Comparison of ENCODE assay signal across 12 cellular contexts in genomic region chr5:52995095-52995494, GRCh38.
"Had no signal": no experiment of that assay in that cellular context is flagged by ENCODE, and none has a peak within 500 bp of the region (broad histone marks: within the 10 kb centered on the region; RNA-seq: fewer than 3 reads in every experiment).

No MANE protein-coding gene starts in this region.

- H3K36me3 ChIP-seq: gastrocnemius medialis, transverse colon had no signal

- H3K27ac ChIP-seq: gastrocnemius medialis, parathyroid adenoma, transverse colon had no signal

- H2AFZ ChIP-seq: parathyroid adenoma had no signal

- H3K27ac Mint-ChIP-seq: activated CD4-positive, alpha-beta memory T cell treated with anti-CD3 and anti-CD28 coated beads, Interleukin-2, amount 10 ng/mL, durations not matched to agents 7 days and 5 days; activated naive CD4-positive, alpha-beta T cell treated with anti-CD3 and anti-CD28 coated beads for 36 hours; naive B cell had no signal

- H3K4me3 Mint-ChIP-seq: activated CD4-positive, alpha-beta memory T cell treated with anti-CD3 and anti-CD28 coated beads, Interleukin-2, amount 10 ng/mL, durations not matched to agents 7 days and 5 days; activated naive CD4-positive, alpha-beta T cell treated with anti-CD3 and anti-CD28 coated beads for 36 hours; naive B cell had no signal

- H3K9me3 ChIP-seq: gastrocnemius medialis, transverse colon had no signal

- ATAC-seq: activated CD4-positive, CD25-positive, alpha-beta regulatory T cell treated with anti-CD3 and anti-CD28 coated beads, Interleukin-2, amount 50 U/mL, for 24 hours; gastrocnemius medialis had no signal

- H3K27me3 ChIP-seq: transverse colon had no signal

- H3K9ac ChIP-seq: parathyroid adenoma had no signal

- H3K9me3 Mint-ChIP-seq: activated CD4-positive, alpha-beta memory T cell treated with anti-CD3 and anti-CD28 coated beads, Interleukin-2, amount 10 ng/mL, durations not matched to agents 7 days and 5 days; activated naive CD4-positive, alpha-beta T cell treated with anti-CD3 and anti-CD28 coated beads for 36 hours; naive B cell had no signal

- H3K4me3 ChIP-seq: gastrocnemius medialis, transverse colon had no signal

- H3K36me3 Mint-ChIP-seq: naive B cell had no signal

- DNase-seq: activated CD4-positive, alpha-beta memory T cell treated with anti-CD3 and anti-CD28 coated beads, Interleukin-2, amount 10 ng/mL, durations not matched to agents 7 days and 5 days; activated naive CD4-positive, alpha-beta T cell treated with anti-CD3 and anti-CD28 coated beads for 36 hours; cortex of kidney; effector memory CD4-positive, alpha-beta T cell; gastrocnemius medialis; kidney; midbrain; naive B cell; stimulated activated CD4-positive, alpha-beta T cell treated with anti-CD3 and anti-CD28 coated beads, Interleukin-15, amount 100 ng/mL, for 24 hours; transverse colon had no signal
